Comparison of ENCODE assay signal across 17 cellular contexts in the genomic region with DNA sequence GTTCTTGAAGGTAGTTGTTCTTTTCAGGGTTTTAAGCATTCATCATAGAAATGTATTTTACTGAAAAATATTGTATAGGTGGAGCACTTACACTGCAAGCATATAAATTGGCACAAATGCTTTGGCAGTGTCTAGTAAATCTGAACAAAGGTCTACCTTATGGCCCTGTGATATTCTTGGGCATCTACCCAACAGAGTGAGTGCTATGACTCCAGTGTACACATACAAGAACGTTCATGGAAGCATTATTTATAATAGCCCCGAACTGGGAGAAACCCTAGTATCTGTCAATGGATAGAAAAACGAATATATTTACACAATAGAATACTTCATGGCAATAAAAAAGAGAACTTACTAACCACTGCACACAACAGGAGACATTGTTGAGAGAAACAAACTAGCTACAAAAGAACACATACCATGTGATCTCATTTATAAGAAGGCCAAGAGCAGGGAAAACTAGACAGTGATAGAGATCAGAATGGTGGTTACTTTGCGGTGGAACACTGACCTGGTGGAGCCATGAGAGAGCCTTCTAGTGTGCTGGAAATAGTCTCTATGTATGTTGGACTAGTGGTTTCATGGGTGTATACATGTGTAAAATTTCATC.
"Had no signal": no experiment of that assay in that cellular context is flagged by ENCODE, and none has a peak within 500 bp of the region (broad histone marks: within the 10 kb centered on the region; RNA-seq: fewer than 3 reads in every experiment).

No MANE protein-coding gene starts in this region.

- H3K36me3 Mint-ChIP-seq: immature natural killer cell, natural killer cell, type B pancreatic cell had no signal

- DNase-seq: cortex of kidney; dorsolateral prefrontal cortex; effector memory CD4-positive, alpha-beta T cell; immature natural killer cell; left cardiac atrium; mammary epithelial cell; natural killer cell; nucleus accumbens; ovary; right cardiac atrium; stimulated activated CD4-positive, alpha-beta T cell treated with anti-CD3 and anti-CD28 coated beads, Interleukin-2, amount 100 ng/mL, for 48 hours; stimulated activated naive CD4-positive, alpha-beta T cell treated with Interleukin-2 at 50 U/mL for 16 hours had no signal

- H3K27ac ChIP-seq: dorsolateral prefrontal cortex, epithelial cell of prostate, esophagus muscularis mucosa, ovary had no signal

- H3K4me1 Mint-ChIP-seq: immature natural killer cell, natural killer cell, neural crest cell had no signal

- H3K4me3 ChIP-seq: dorsolateral prefrontal cortex, esophagus muscularis mucosa, ovary, smooth muscle cell had no signal

- ATAC-seq: left cardiac atrium, natural killer cell, right cardiac atrium had no signal

- H3K9me3 Mint-ChIP-seq: natural killer cell, neural crest cell, type B pancreatic cell had no signal

- H3K27me3 ChIP-seq: dorsolateral prefrontal cortex, esophagus muscularis mucosa, ovary had no signal

- H3K9me3 ChIP-seq: esophagus muscularis mucosa, ovary had no signal

- H3K4me1 ChIP-seq: esophagus muscularis mucosa had no signal

- H3K4me3 Mint-ChIP-seq: immature natural killer cell, natural killer cell, neural crest cell, type B pancreatic cell had no signal

- H3K27ac Mint-ChIP-seq: immature natural killer cell, natural killer cell, type B pancreatic cell had no signal

- H3K36me3 ChIP-seq: esophagus muscularis mucosa, ovary had no signal
